Comparison of ENCODE assay signal across 8 cellular contexts in genomic region chr1:108708726-108709660, GRCh38. TPM values are rescaled to one million over a fixed set of nuclear protein-coding genes. Genes with fewer than 3 reads are reported as not detected.
A peak's percentile ranks its signal among the peaks of the same experiment; 100 is the strongest.
DNase-seq lines count a peak whose midpoint lies in the region; ATAC-seq, FAIRE-seq and TF ChIP-seq lines count a peak whose summit lies in the region.

No MANE protein-coding gene starts in this region.

- no peak for FAIRE-seq in GM19239 (lab: Jason Lieb, UNC)

- no TSS peak for BruUV-seq in Panc1 (replicated peaks; lab: Mats Ljungman, UMichigan)

- in situ Hi-C loops in Panc1 (cut with HindIII; ENCODE audit: low pct_unique_long_range_greater_than_20kb, low sequenced_read_pairs) = no loop called here

- H3K36me3 ChIP-seq in Panc1 (ENCODE audit: control insufficient read depth, insufficient read depth, low read length) = no peaks in the 10 kb centered on the region

- TF ChIP-seq CTCF in Panc1 (IDR thresholded peaks at IDR 0.05) = peak; percentile 13; the same call in 1 of the 2 replicates
- TF ChIP-seq CTCF in RWPE1 (conservative IDR thresholded peaks at IDR 0.05; ENCODE audit: low read depth) = no peak

- no peaks in the 10 kb centered on the region for H3K9me3 ChIP-seq in Panc1 (ENCODE audit: control insufficient read depth, insufficient read depth, low read depth, low read length)

- DNase-seq in Panc1 (ENCODE audit: low read depth, low spot score) (no peak), GM19239 (ENCODE audit: insufficient read length, low spot score) (no peak), RWPE1 (ENCODE audit: low spot score) (no peak), cerebellar nuclear complex (lab: John Stamatoyannopoulos, UW) (no peak), GM19240 (ENCODE audit: insufficient read length, low spot score) (no peak)
- DNase-seq in activated naive CD4-positive, alpha-beta T cell treated with anti-CD3 and anti-CD28 coated beads, Interleukin-2, amount 50 U/mL, for 16 hours = peak; percentile 59
- peak; percentile 14 to 34 for DNase-seq in stimulated activated CD4-positive, alpha-beta T cell treated with anti-CD3 and anti-CD28 coated beads, Interleukin-15, amount 100 ng/mL, for 1 hour (ENCODE audit: low read depth in 1 of 2, low spot score in 1 of 2)

- POLR2A ChIA-PET in Panc1 (lab: Charles Lee) = no interaction called here
- POLR2A ChIA-PET in RWPE1 (lab: Yijun Ruan, JAX; ENCODE audit: low non-redundant PET) = no interaction called here

- intact Hi-C loops in Panc1 (cut with micrococcal nuclease; ENCODE audit: unreplicated experiment) = no loop called here

- H3K27me3 ChIP-seq in Panc1 (ENCODE audit: control insufficient read depth, insufficient read depth, low read length) = no peaks in the 10 kb centered on the region

- H3K4me3 ChIP-seq in Panc1 (ENCODE audit: low read depth in 2 of 2, low read length in 2 of 2) = no peak overlapping the region

- no peak overlapping the region for H3K27ac ChIP-seq in Panc1 (ENCODE audit: low read length)
- H3K27ac ChIP-seq in RWPE1 = no peak overlapping the region

- H3K4me1 ChIP-seq in Panc1 (ENCODE audit: control insufficient read depth, insufficient read depth, low read length) = no peaks in the 10 kb centered on the region

- ATAC-seq in GM19324 (IDR thresholded peaks at IDR 0.05; ENCODE audit: low FRiP score, unreplicated experiment) = peak; percentile 55
- ATAC-seq in Panc1 = 0 out of 2 replicates have a peak, but pooled peaks have one; percentile 31

- CTCF ChIA-PET in Panc1 (lab: Charles Lee) = interaction anchor here (0.6 kb wide), 1 partner anchor 236 kb away, joined by 5 read pairs; no protein-coding TSS in a partner anchor
- CTCF ChIA-PET in RWPE1 (lab: Yijun Ruan, JAX) = interaction anchor here (0.7 to 1.0 kb wide), 2 partner anchors 10 to 14 kb away, joined by 3 read pairs; no protein-coding TSS in a partner anchor

RNA-seq across cellular contexts. Expression of gene FNDC7, which starts 3.7 kb away (rescaled TPM):
- total RNA-seq in Panc1 (2021; ENCODE audit: unreplicated experiment) = 0.05 TPM
- polyA plus RNA-seq in Panc1 (2012; ENCODE audit: insufficient read length) = not detected

RNA-seq across cellular contexts. Expression of gene PRPF38B, which starts 16.9 kb away (rescaled TPM):
- 31.7 TPM for total RNA-seq in Panc1 (2021; ENCODE audit: unreplicated experiment)
- polyA plus RNA-seq in Panc1 (2012; ENCODE audit: insufficient read length) = 23.8 TPM

RNA-seq across cellular contexts. Expression of gene STXBP3, which starts 37.5 kb away (rescaled TPM):
- total RNA-seq in Panc1 (2021; ENCODE audit: unreplicated experiment) = 27.7 TPM
- 22.3 TPM for polyA plus RNA-seq in Panc1 (2012; ENCODE audit: insufficient read length)

RNA-seq across cellular contexts. Expression of gene HENMT1, which starts 48.1 kb away (rescaled TPM):
- 23.0 TPM for total RNA-seq in Panc1 (2021; ENCODE audit: unreplicated experiment)
- 13.6 TPM for polyA plus RNA-seq in Panc1 (2012; ENCODE audit: insufficient read length)

Comparison
In these comparisons a context has a peak if more than half of its experiments do, and no peak if none do; other contexts are left out.
1. DNase-seq: peak in activated naive CD4-positive, alpha-beta T cell treated with anti-CD3 and anti-CD28 coated beads, Interleukin-2, amount 50 U/mL, for 16 hours (single experiment) and stimulated activated CD4-positive, alpha-beta T cell treated with anti-CD3 and anti-CD28 coated beads, Interleukin-15, amount 100 ng/mL, for 1 hour (2 of 2); none in Panc1 (single experiment), GM19239 (single experiment), RWPE1 (single experiment), cerebellar nuclear complex (0 of 2) and GM19240 (single experiment).